11 cellular contexts compared by ENCODE assay signal in the genomic region with DNA sequence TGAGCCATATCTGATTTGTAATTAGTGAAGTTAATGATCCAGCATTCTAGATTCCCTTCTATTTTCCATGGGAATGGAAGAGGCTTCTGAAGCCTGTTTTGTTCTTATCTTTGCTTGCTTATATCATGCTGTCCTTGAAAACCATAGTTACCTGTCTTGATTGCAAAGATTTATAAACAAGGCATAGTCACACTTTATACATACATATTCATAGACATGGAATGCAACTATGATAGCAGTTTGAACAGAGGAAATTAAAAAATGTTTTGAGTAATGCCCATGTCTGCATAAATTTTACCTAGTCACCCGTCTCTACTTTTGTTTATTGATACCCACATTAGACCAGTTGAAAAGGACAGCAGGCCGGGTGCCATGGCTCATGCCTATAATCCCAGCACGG.
DNase-seq lines count a peak whose midpoint lies in the region; ATAC-seq and TF ChIP-seq lines count a peak whose summit lies in the region.
"Had no signal": no experiment of that assay in that cellular context is flagged by ENCODE, and none has a peak within 500 bp of the region (broad histone marks: within the 10 kb centered on the region; RNA-seq: fewer than 3 reads in every experiment).

No MANE protein-coding gene starts in this region.

- CTCF ChIA-PET in Calu3 (lab: Charles Lee) (no interaction called here), mammary epithelial cell (lab: Charles Lee; ENCODE audit: low non-redundant PET) (no interaction called here)

- peaks cover 26% of the 10 kb centered on the region for H3K4me1 Mint-ChIP-seq in Calu3 (ENCODE audit: low read depth, unreplicated experiment)

- no peak for TF ChIP-seq CTCF in Calu3 (IDR thresholded peaks at IDR 0.05; ENCODE audit: unreplicated experiment)
- TF ChIP-seq CTCF in mammary epithelial cell (conservative IDR thresholded peaks at IDR 0.05 in 1 of 2, IDR thresholded peaks at IDR 0.05 in 1 of 2; ENCODE audit: extremely low read depth in 1 of 2, insufficient read depth in 1 of 2, low read depth in 1 of 2, low read length in 2 of 2): no peak
- TF ChIP-seq CTCF in lung (IDR thresholded peaks at IDR 0.05; ENCODE audit: control extremely low read depth, extremely low read depth): no peak

- dilution Hi-C loops in mammary epithelial cell (cut with HindIII; ENCODE audit: low sequenced_read_pairs): no loop called here

- H3K9ac ChIP-seq in mammary epithelial cell (ENCODE audit: insufficient read depth, low read length): no peak overlapping the region
- H3K9ac ChIP-seq: BLaER1, SK-N-SH had no signal

- no TSS peak for BruUV-seq in Calu3 (replicated peaks; lab: Mats Ljungman, UMichigan)
- no TSS peak for BruUV-seq in mammary epithelial cell (replicated peaks; lab: Mats Ljungman, UMichigan)

- H3K27ac ChIP-seq in mammary epithelial cell (ENCODE audit: insufficient read depth, low read depth, low read length) (peak overlapping the region; percentile 39), lung (ENCODE audit: low read depth in 1 of 2, low read length in 1 of 2) (peak overlapping the region; percentile 33 to 62)
- H3K27ac ChIP-seq: BLaER1 had no signal

- H3K4me3 Mint-ChIP-seq in Calu3 (ENCODE audit: low read depth, unreplicated experiment): no peak overlapping the region

- H3K27ac Mint-ChIP-seq in Calu3 (ENCODE audit: unreplicated experiment): peak overlapping the region; percentile 45

- DNase-seq in Calu3: no peak
- peak; percentile 27 for DNase-seq in HCEC 1CT
- DNase-seq in mammary epithelial cell: peak; percentile 50
- no peak for DNase-seq in lung (ENCODE audit: low spot score)
- no peak for DNase-seq in NCI-H2107 (lab: John Stamatoyannopoulos, UW)
- no peak for DNase-seq in AML-193 (lab: John Stamatoyannopoulos, UW)
- DNase-seq in SW480 (ENCODE audit: low spot score): no peak
- DNase-seq: NCI-H1092 treated with DMSO at 0.1 percent for 48 hours, NCI-H1694, SK-N-SH had no signal

- H3K4me1 ChIP-seq in mammary epithelial cell (ENCODE audit: insufficient read depth, low read length): peaks cover 22% of the 10 kb centered on the region
- peaks cover 9 to 33% of the 10 kb centered on the region in 2 donors for H3K4me1 ChIP-seq in lung (ENCODE audit: control insufficient read depth in 2 of 2, insufficient read depth in 2 of 2, low read length in 2 of 2)
- H3K4me1 ChIP-seq: BLaER1 had no signal

- intact Hi-C loops in Calu3 (cut with micrococcal nuclease; ENCODE audit: unreplicated experiment): no loop called here
- intact Hi-C loops in mammary epithelial cell (cut with micrococcal nuclease): loop anchor here (2.0 kb wide), 1 partner anchor 15 kb away; no protein-coding TSS in a partner anchor

- no peak for ATAC-seq in lung (ENCODE audit: insufficient read depth, low FRiP score)

- WGBS in mammary epithelial cell (ENCODE audit: low coverage, missing lambda C conversion rate): 94% methylated on average over 3 of the region's 3 CpGs
- 91% methylated on average over 3 of the region's 3 CpGs for WGBS in lung, 2 donors

- H3K27me3 Mint-ChIP-seq in Calu3 (ENCODE audit: unreplicated experiment): no peaks in the 10 kb centered on the region

- H3K4me2 ChIP-seq in mammary epithelial cell (ENCODE audit: insufficient read depth, low read depth, low read length): no peak overlapping the region
- H3K4me2 ChIP-seq: BLaER1, SK-N-SH had no signal

- peaks cover 2% of the 10 kb centered on the region for H3K79me2 ChIP-seq in mammary epithelial cell (ENCODE audit: insufficient read depth, low read length)

- H3K9me3 Mint-ChIP-seq in Calu3 (ENCODE audit: low read depth, unreplicated experiment): peaks cover 5% of the 10 kb centered on the region

- H3K36me3 Mint-ChIP-seq in Calu3 (ENCODE audit: insufficient read depth, unreplicated experiment): no peaks in the 10 kb centered on the region

- H3K27me3 ChIP-seq in mammary epithelial cell (ENCODE audit: insufficient read depth, low read length): no peaks in the 10 kb centered on the region
- H3K27me3 ChIP-seq in lung (ENCODE audit: control insufficient read depth, insufficient read depth): no peaks in the 10 kb centered on the region
- H3K27me3 ChIP-seq: BLaER1 had no signal

- no peak overlapping the region for H2AFZ ChIP-seq in mammary epithelial cell (ENCODE audit: low read depth, low read length)

- H3K4me3 ChIP-seq in mammary epithelial cell (replicated peaks in 1 of 3; ENCODE audit: insufficient read depth in 1 of 3, low read depth in 2 of 3, low read length in 3 of 3) (no peak overlapping the region), lung (no peak overlapping the region)
- H3K4me3 ChIP-seq: BLaER1 had no signal

- no peaks in the 10 kb centered on the region for H4K20me1 ChIP-seq in mammary epithelial cell (ENCODE audit: insufficient read depth, low read length)
- H4K20me1 ChIP-seq: BLaER1 had no signal

- no peaks in the 10 kb centered on the region for H3K36me3 ChIP-seq in mammary epithelial cell (ENCODE audit: insufficient read depth, low read length)
- H3K36me3 ChIP-seq in lung (ENCODE audit: control insufficient read depth in 2 of 2, insufficient read depth in 2 of 2, low read length in 2 of 2): no peaks in the 10 kb centered on the region
- H3K36me3 ChIP-seq: BLaER1 had no signal

- in situ Hi-C loops in mammary epithelial cell (cut with MboI; ENCODE audit: low sequenced_read_pairs in 2 of 2): no loop called here

- H3K9me3 ChIP-seq in mammary epithelial cell (replicated peaks; ENCODE audit: insufficient read depth, low read length) (no peaks in the 10 kb centered on the region), lung (ENCODE audit: control insufficient read depth in 2 of 2, insufficient read depth in 1 of 2, low read length in 1 of 2) (no peaks in the 10 kb centered on the region)
- H3K9me3 ChIP-seq: BLaER1, SK-N-SH had no signal

Comparison
In these comparisons a context has a peak if more than half of its experiments do, and no peak if none do; other contexts are left out.
1. DNase-seq: peak in HCEC 1CT (single experiment) and mammary epithelial cell (single experiment); none in Calu3 (single experiment), lung (single experiment), NCI-H2107 (single experiment), AML-193 (0 of 2) and SW480 (single experiment).